Comparison of ENCODE assay signal across 30 cellular contexts in the genomic region with DNA sequence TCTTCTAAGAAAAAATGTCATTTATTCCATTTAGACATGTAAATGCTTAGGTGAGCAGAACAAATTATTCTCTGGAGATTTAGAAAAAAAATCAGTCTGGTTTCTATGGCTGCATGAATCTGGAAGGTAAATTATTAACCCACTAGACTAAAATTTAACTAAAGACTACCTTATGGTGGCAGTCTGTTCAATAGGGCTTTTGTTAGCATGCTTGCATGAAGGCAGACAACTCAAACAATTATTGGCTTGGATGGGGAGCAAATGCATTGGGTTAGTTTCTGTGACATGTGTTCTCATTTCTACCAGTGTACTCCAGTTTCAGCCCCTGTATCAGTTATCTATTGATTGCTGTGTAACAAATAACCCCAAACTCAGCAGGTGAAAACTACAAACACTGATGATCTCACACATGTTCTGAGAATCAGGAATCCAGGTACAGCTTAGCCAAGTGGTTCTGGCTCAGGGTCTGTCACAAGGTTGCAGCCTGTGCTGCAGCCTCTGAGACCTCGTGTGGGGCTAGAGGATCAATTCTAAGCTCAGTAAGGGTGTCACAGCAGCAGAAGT.
"Had no signal": no experiment of that assay in that cellular context is flagged by ENCODE, and none has a peak within 500 bp of the region (broad histone marks: within the 10 kb centered on the region; RNA-seq: fewer than 3 reads in every experiment).

No MANE protein-coding gene starts in this region.

- DNase-seq: activated B cell treated with CpG ODN at 0.5 μM for 24 hours; activated CD4-positive, alpha-beta T cell treated with anti-CD3 and anti-CD28 coated beads for 48 hours; activated CD4-positive, alpha-beta T cell treated with anti-CD3 and anti-CD28 coated beads, Interleukin-2, amount 50 U/mL, for 1 hour; activated CD4-positive, alpha-beta T cell treated with anti-CD3 and anti-CD28 coated beads, Interleukin-2, amount 50 U/mL, for 48 hours; activated CD8-positive, alpha-beta memory T cell treated with anti-CD3 and anti-CD28 coated beads for 24 hours; activated CD8-positive, alpha-beta T cell treated with anti-CD3 and anti-CD28 coated beads for 36 hours; activated effector memory CD4-positive, alpha-beta T cell treated with Interleukin-2 at 50 U/mL for 16 hours; activated gamma-delta T cell treated with Interleukin-2 at 50 U/mL for 16 hours; activated naive CD4-positive, alpha-beta T cell treated with anti-CD3 and anti-CD28 coated beads, Interleukin-2, amount 50 U/mL, for 16 hours; activated naive CD4-positive, alpha-beta T cell treated with Interleukin-2 at 50 U/mL for 16 hours; activated T-cell treated with anti-CD3 and anti-CD28 coated beads, Interleukin-2, amount 50 U/mL, for 4 hours; amniotic stem cell; anterior cingulate cortex; caudate nucleus; cortex of kidney; dermis blood vessel endothelial cell; effector CD4-positive, alpha-beta T cell; effector memory CD8-positive, alpha-beta T cell; erythroblast; foreskin keratinocyte; gastrocnemius medialis; glutamatergic neuron; T-helper 2 cell had no signal

- H3K9me3 ChIP-seq: esophagus muscularis mucosa, gastrocnemius medialis had no signal

- H3K4me1 ChIP-seq: foreskin keratinocyte had no signal

- H3K36me3 ChIP-seq: esophagus muscularis mucosa, gastrocnemius medialis had no signal

- FAIRE-seq: astrocyte, colon, TTC549 had no signal

- H3K27ac ChIP-seq: esophagus muscularis mucosa, foreskin keratinocyte, gastrocnemius medialis, VCaP had no signal

- H3K4me3 ChIP-seq: esophagus muscularis mucosa, gastrocnemius medialis had no signal

- ATAC-seq: activated CD4-positive, CD25-positive, alpha-beta regulatory T cell treated with anti-CD3 and anti-CD28 coated beads, Interleukin-2, amount 50 U/mL, for 24 hours; activated CD8-positive, alpha-beta T cell treated with anti-CD3 and anti-CD28 coated beads for 36 hours; activated T-cell treated with anti-CD3 and anti-CD28 coated beads, Interleukin-2, amount 50 U/mL, for 4 hours; activated T-helper 17 cell treated with anti-CD3 and anti-CD28 coated beads, Interleukin-2, amount 50 U/mL, for 72 hours; effector memory CD8-positive, alpha-beta T cell; gastrocnemius medialis had no signal
